ENCODE assay signal across 10 cellular contexts in genomic region chr2:181036445-181036844, GRCh38. TPM values are rescaled to one million over a fixed set of nuclear protein-coding genes. Genes with fewer than 3 reads are reported as not detected.
A peak's percentile ranks its signal among the peaks of the same experiment; 100 is the strongest.
DNase-seq lines count a peak whose midpoint lies in the region; ATAC-seq and TF ChIP-seq lines count a peak whose summit lies in the region.
"Had no signal": no experiment of that assay in that cellular context is flagged by ENCODE, and none has a peak within 500 bp of the region (broad histone marks: within the 10 kb centered on the region; RNA-seq: fewer than 3 reads in every experiment).

No MANE protein-coding gene starts in this region.

- H3K4me1 Mint-ChIP-seq in effector memory CD8-positive, alpha-beta T cell (ENCODE audit: low read depth in 2 of 2), result peaks cover 13 to 31% of the 10 kb centered on the region in 2 donors

- no peak for DNase-seq in effector memory CD8-positive, alpha-beta T cell
- DNase-seq in DMS 273 treated with DMSO at 0.1 percent for 48 hours (lab: John Stamatoyannopoulos, UW) (no peak), DMS153 (lab: John Stamatoyannopoulos, UW) (no peak), RKO (ENCODE audit: low spot score) (no peak), heart right ventricle (no peak)
- DNase-seq: central memory CD4-positive, alpha-beta T cell; NCI-H1105 had no signal

- H3K4me3 Mint-ChIP-seq in effector memory CD8-positive, alpha-beta T cell, result peak overlapping the region in 1 of 2 donors; percentile 33

- no peaks in the 10 kb centered on the region for H3K27me3 Mint-ChIP-seq in effector memory CD8-positive, alpha-beta T cell

- intact Hi-C loops in heart right ventricle (cut with DNase I), result no loop called here

- H3K9me3 ChIP-seq in heart right ventricle, result no peaks in the 10 kb centered on the region

- H3K27ac ChIP-seq in heart right ventricle, result no peak overlapping the region

- no peak for TF ChIP-seq CTCF in heart right ventricle (IDR thresholded peaks at IDR 0.05)

- peaks cover 3% of the 10 kb centered on the region for H3K36me3 Mint-ChIP-seq in effector memory CD8-positive, alpha-beta T cell (ENCODE audit: insufficient read depth)

- H3K27ac Mint-ChIP-seq in effector memory CD8-positive, alpha-beta T cell, result peak overlapping the region; percentile 51 to 87

- H3K27me3 ChIP-seq in heart right ventricle, result no peaks in the 10 kb centered on the region

- no peaks in the 10 kb centered on the region for H3K9me3 Mint-ChIP-seq in effector memory CD8-positive, alpha-beta T cell

- no peaks in the 10 kb centered on the region for H3K4me1 ChIP-seq in heart right ventricle

- WGBS in heart right ventricle, 2 donors, result 91 to 92% methylated on average over 2 of the region's 2 CpGs

- no peak overlapping the region for H3K4me3 ChIP-seq in heart right ventricle

- no peaks in the 10 kb centered on the region for H3K36me3 ChIP-seq in heart right ventricle

- ATAC-seq in GM18861 (IDR thresholded peaks at IDR 0.05; ENCODE audit: unreplicated experiment), result peak; percentile 37
- ATAC-seq in GM21447 (IDR thresholded peaks at IDR 0.05; ENCODE audit: unreplicated experiment), result peak; percentile 61
- ATAC-seq in HG03139 (IDR thresholded peaks at IDR 0.05; ENCODE audit: unreplicated experiment), result peak; percentile 77
- peak; percentile 19 for ATAC-seq in effector memory CD8-positive, alpha-beta T cell (replicated peaks)
- ATAC-seq in heart right ventricle, result no peak

RNA-seq across cellular contexts. Expression of gene UBE2E3, which starts 56.0 kb away (rescaled TPM):
- total RNA-seq in heart right ventricle, result 10 to 100 TPM; 41.9 to 59.1 (median 54.9) TPM
- polyA plus RNA-seq in heart right ventricle, result 10 to 100 TPM; 26.3 to 58.2 TPM

Comparison
In these comparisons a context has a peak if more than half of its experiments do, and no peak if none do; other contexts are left out.
1. ATAC-seq: peak in GM18861 (single experiment), GM21447 (single experiment), HG03139 (single experiment) and effector memory CD8-positive, alpha-beta T cell (single experiment); none in heart right ventricle (0 of 8).